27 cellular contexts compared by ENCODE assay signal in genomic region chr7:48351893-48352292, GRCh38.
"Had no signal": no experiment of that assay in that cellular context is flagged by ENCODE, and none has a peak within 500 bp of the region (broad histone marks: within the 10 kb centered on the region; RNA-seq: fewer than 3 reads in every experiment).

No MANE protein-coding gene starts in this region.

- H3K27me3 ChIP-seq: adrenal gland, ascending aorta, brain microvascular endothelial cell, pancreas, sigmoid colon, vagina had no signal

- H3K36me3 ChIP-seq: adrenal gland, ascending aorta, brain microvascular endothelial cell, pancreas, prostate gland, sigmoid colon, vagina had no signal

- DNase-seq: activated B cell treated with CpG ODN at 0.5 μM for 24 hours; activated CD8-positive, alpha-beta memory T cell treated with anti-CD3 and anti-CD28 coated beads, Interleukin-2, amount 10 ng/mL, durations not matched to agents 7 days and 5 days; activated CD8-positive, alpha-beta T cell treated with anti-CD3 and anti-CD28 coated beads, Interleukin-2, amount 10 ng/mL, durations not matched to agents 7 days and 5 days; activated effector memory CD4-positive, alpha-beta T cell treated with Interleukin-2 at 50 U/mL for 16 hours; activated naive CD4-positive, alpha-beta T cell treated with Interleukin-2 at 50 U/mL for 16 hours; activated naive CD8-positive, alpha-beta T cell treated with anti-CD3 and anti-CD28 coated beads for 36 hours; adrenal gland; brain microvascular endothelial cell; caudate nucleus; cortex of kidney; effector memory CD8-positive, alpha-beta T cell; head of caudate nucleus; hypothalamus; immature natural killer cell; kidney; midbrain; naive thymus-derived CD4-positive, alpha-beta T cell; nucleus accumbens; pancreas; sigmoid colon; small intestine; stimulated activated CD4-positive, alpha-beta T cell treated with anti-CD3 and anti-CD28 coated beads, Interleukin-4, amount 100 ng/mL, for 24 hours; substantia nigra had no signal

- H3K9me3 ChIP-seq: adrenal gland, ascending aorta, pancreas, prostate gland, sigmoid colon, vagina had no signal

- H3K4me1 ChIP-seq: adrenal gland, ascending aorta, pancreas, prostate gland, sigmoid colon, vagina had no signal

- H3K27ac ChIP-seq: adrenal gland, ascending aorta, brain microvascular endothelial cell, pancreas, prostate gland, sigmoid colon, vagina had no signal

- ATAC-seq: activated CD8-positive, alpha-beta memory T cell treated with anti-CD3 and anti-CD28 coated beads, Interleukin-2, amount 10 ng/mL, durations not matched to agents 7 days and 5 days; activated CD8-positive, alpha-beta T cell treated with anti-CD3 and anti-CD28 coated beads, Interleukin-2, amount 10 ng/mL, durations not matched to agents 7 days and 5 days; effector memory CD8-positive, alpha-beta T cell; naive thymus-derived CD4-positive, alpha-beta T cell; pancreas; stimulated activated effector memory CD8-positive, alpha-beta T cell treated with anti-CD3 and anti-CD28 coated beads, Interleukin-12 subunit alpha, Interleukin-12 subunit beta, amount 100 ng/mL, for 72 hours had no signal

- H3K4me3 ChIP-seq: adrenal gland, ascending aorta, pancreas, prostate gland, sigmoid colon, vagina had no signal
